In the genomic region with DNA sequence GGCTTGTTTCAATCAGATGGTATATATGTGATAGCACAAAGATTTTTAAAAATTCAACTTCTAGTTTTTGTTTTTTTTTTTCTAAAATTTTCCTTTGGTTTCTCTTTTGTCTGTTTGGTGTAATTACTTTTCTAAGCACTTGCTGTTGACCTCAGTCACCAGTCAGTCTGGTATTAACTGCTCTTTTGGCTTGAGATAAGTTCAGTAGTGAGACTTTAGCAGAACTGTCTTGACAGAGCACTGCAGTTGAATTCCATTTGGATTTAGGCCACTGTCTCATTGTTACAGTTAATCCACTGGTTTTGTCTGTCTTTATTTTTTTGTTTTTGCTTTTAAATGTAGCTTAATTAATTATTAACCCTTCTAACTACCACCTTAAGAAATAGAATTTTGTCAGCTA, we compare ENCODE assay signal across 2 cellular contexts.
TF ChIP-seq lines count a peak whose summit lies in the region.

No MANE protein-coding gene starts in this region.

TF ChIP-seq in liver, 16 proteins besides CTCF, POLR2A, EP300 and RAD21:
- no peak for TF ChIP-seq NR2F2 (IDR thresholded peaks at IDR 0.05)
- TF ChIP-seq REST (IDR thresholded peaks at IDR 0.05) = no peak
- TF ChIP-seq FOXA2 (IDR thresholded peaks at IDR 0.05) = no peak
- TF ChIP-seq ZBTB33 (IDR thresholded peaks at IDR 0.05) = no peak
- TF ChIP-seq, protein P1, sequence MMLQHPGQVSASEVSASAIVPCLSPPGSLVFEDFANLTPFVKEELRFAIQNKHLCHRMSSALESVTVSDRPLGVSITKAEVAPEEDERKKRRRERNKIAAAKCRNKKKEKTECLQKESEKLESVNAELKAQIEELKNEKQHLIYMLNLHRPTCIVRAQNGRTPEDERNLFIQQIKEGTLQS (IDR thresholded peaks at IDR 0.05) = no peak
- no peak for TF ChIP-seq TAF1 (conservative IDR thresholded peaks at IDR 0.05)
- no peak for TF ChIP-seq GABPA (IDR thresholded peaks at IDR 0.05 in 1 of 2, conservative IDR thresholded peaks at IDR 0.05 in 1 of 2)
- TF ChIP-seq SP1 (IDR thresholded peaks at IDR 0.05) = no peak
- TF ChIP-seq HNF4A (conservative IDR thresholded peaks at IDR 0.05) = peak in 1 of 2 donors; percentile 14
- no peak for TF ChIP-seq EGR1 (IDR thresholded peaks at IDR 0.05; ENCODE audit: low read depth in 2 of 2)
- TF ChIP-seq MAX (IDR thresholded peaks at IDR 0.05) = no peak
- TF ChIP-seq RXRA (IDR thresholded peaks at IDR 0.05) = peak in 1 of 2 donors; percentile 31
- no peak for TF ChIP-seq FOXA1 (IDR thresholded peaks at IDR 0.05)

TF ChIP-seq in HepG2, 621 proteins besides CTCF, POLR2A, EP300 and RAD21:
- TF ChIP-seq CBX1 (IDR thresholded peaks at IDR 0.05; ENCODE audit: low read depth) (no peak), STAT6 (CRISPR knock-in tag; IDR thresholded peaks at IDR 0.05; ENCODE audit: borderline replicate concordance) (no peak), BORCS8-MEF2B (CRISPR knock-in tag; IDR thresholded peaks at IDR 0.05) (no peak), KLF15 (CRISPR knock-in tag; IDR thresholded peaks at IDR 0.05; ENCODE audit: borderline replicate concordance) (no peak), ASH2L (IDR thresholded peaks at IDR 0.05; ENCODE audit: insufficient read length, low read depth, low read length) (no peak), ZMAT5 (CRISPR knock-in tag; IDR thresholded peaks at IDR 0.05; ENCODE audit: borderline replicate concordance, low read depth) (no peak), ZNF234 (CRISPR knock-in tag; conservative IDR thresholded peaks at IDR 0.05) (no peak), ZNF441 (CRISPR knock-in tag; IDR thresholded peaks at IDR 0.05; ENCODE audit: borderline replicate concordance) (no peak), POLR2AphosphoS5 (IDR thresholded peaks at IDR 0.05; ENCODE audit: low read depth, low read length) (no peak), ZNF512B (CRISPR knock-in tag; IDR thresholded peaks at IDR 0.05; ENCODE audit: borderline replicate concordance) (no peak), SNAPC5 (CRISPR knock-in tag; IDR thresholded peaks at IDR 0.05; ENCODE audit: borderline replicate concordance) (no peak), TEAD2 (CRISPR knock-in tag; IDR thresholded peaks at IDR 0.05) (no peak), PHF8 (CRISPR knock-in tag; IDR thresholded peaks at IDR 0.05) (no peak), STAG1 (CRISPR knock-in tag; IDR thresholded peaks at IDR 0.05) (no peak), U2AF1 (optimal IDR thresholded peaks at IDR 0.05; ENCODE audit: low read depth, low read length) (no peak), ARID2 (CRISPR knock-in tag; IDR thresholded peaks at IDR 0.05; ENCODE audit: borderline replicate concordance) (no peak), ZNF737 (CRISPR knock-in tag; IDR thresholded peaks at IDR 0.05; ENCODE audit: borderline replicate concordance) (no peak)
- TF ChIP-seq, protein P2, sequence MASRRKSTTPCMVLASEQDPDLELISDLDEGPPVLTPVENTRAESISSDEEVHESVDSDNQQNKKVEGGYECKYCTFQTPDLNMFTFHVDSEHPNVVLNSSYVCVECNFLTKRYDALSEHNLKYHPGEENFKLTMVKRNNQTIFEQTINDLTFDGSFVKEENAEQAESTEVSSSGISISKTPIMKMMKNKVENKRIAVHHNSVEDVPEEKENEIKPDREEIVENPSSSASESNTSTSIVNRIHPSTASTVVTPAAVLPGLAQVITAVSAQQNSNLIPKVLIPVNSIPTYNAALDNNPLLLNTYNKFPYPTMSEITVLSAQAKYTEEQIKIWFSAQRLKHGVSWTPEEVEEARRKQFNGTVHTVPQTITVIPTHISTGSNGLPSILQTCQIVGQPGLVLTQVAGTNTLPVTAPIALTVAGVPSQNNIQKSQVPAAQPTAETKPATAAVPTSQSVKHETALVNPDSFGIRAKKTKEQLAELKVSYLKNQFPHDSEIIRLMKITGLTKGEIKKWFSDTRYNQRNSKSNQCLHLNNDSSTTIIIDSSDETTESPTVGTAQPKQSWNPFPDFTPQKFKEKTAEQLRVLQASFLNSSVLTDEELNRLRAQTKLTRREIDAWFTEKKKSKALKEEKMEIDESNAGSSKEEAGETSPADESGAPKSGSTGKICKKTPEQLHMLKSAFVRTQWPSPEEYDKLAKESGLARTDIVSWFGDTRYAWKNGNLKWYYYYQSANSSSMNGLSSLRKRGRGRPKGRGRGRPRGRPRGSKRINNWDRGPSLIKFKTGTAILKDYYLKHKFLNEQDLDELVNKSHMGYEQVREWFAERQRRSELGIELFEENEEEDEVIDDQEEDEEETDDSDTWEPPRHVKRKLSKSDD (CRISPR knock-in tag; IDR thresholded peaks at IDR 0.05; ENCODE audit: low read depth) = no peak
- TF ChIP-seq, protein P3, sequence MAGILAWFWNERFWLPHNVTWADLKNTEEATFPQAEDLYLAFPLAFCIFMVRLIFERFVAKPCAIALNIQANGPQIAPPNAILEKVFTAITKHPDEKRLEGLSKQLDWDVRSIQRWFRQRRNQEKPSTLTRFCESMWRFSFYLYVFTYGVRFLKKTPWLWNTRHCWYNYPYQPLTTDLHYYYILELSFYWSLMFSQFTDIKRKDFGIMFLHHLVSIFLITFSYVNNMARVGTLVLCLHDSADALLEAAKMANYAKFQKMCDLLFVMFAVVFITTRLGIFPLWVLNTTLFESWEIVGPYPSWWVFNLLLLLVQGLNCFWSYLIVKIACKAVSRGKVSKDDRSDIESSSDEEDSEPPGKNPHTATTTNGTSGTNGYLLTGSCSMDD (CRISPR knock-in tag; IDR thresholded peaks at IDR 0.05) = no peak
TF ChIP-seq in HepG2: peak in this region for 0.
